14 cellular contexts compared by ENCODE assay signal in genomic region chr20:17992847-17993508, GRCh38. TPM values are rescaled to one million over a fixed set of nuclear protein-coding genes. Genes with fewer than 3 reads are reported as not detected.
DNase-seq lines count a peak whose midpoint lies in the region; ATAC-seq, FAIRE-seq and TF ChIP-seq lines count a peak whose summit lies in the region.
"Had no signal": no experiment of that assay in that cellular context is flagged by ENCODE, and none has a peak within 500 bp of the region (broad histone marks: within the 10 kb centered on the region; RNA-seq: fewer than 3 reads in every experiment).

No MANE protein-coding gene starts in this region.

- H3K4me3 ChIP-seq in GM12878: no peak overlapping the region
- H3K4me3 ChIP-seq: ovary, thoracic aorta had no signal

- peak; percentile 18 to 38 for ATAC-seq in activated naive CD4-positive, alpha-beta T cell treated with anti-CD3 and anti-CD28 coated beads, Interleukin-2, amount 50 U/mL, for 72 hours
- ATAC-seq in GM12878: no peak
- no peak for ATAC-seq in stimulated activated memory B cell treated with anti-CD40 and anti-IgM and Interleukin-4, amounts not matched to agents 10 μg/mL and 1 μg/mL and 100 μg/mL, for 72 hours
- ATAC-seq in GM18505 (IDR thresholded peaks at IDR 0.05; ENCODE audit: unreplicated experiment): no peak
- ATAC-seq in GM21786 (IDR thresholded peaks at IDR 0.05; ENCODE audit: unreplicated experiment): no peak
- ATAC-seq: left ventricle myocardium superior, WTC11 had no signal

- H3K79me2 ChIP-seq in GM12878 (ENCODE audit: control insufficient read depth, insufficient read depth, low read length): no peaks in the 10 kb centered on the region

- H3K36me3 Mint-ChIP-seq in activated naive CD4-positive, alpha-beta T cell treated with anti-CD3 and anti-CD28 coated beads, Interleukin-2, amount 50 U/mL, for 72 hours: peaks cover under 1 to 18% of the 10 kb centered on the region in 2 donors
- peaks cover 24% of the 10 kb centered on the region for H3K36me3 Mint-ChIP-seq in stimulated activated memory B cell treated with anti-CD40 and anti-IgM and Interleukin-4, amounts not matched to agents 10 μg/mL and 1 μg/mL and 100 μg/mL, for 72 hours

- SMC1A ChIA-PET in GM12878 (lab: Charles Lee; ENCODE audit: uncharacterized antibody, unreplicated experiment): interaction anchor here (1.1 to 2.9 kb wide), 11 partner anchors 9 to 488 kb away, joined by 3 to 12 read pairs (median 4); no protein-coding TSS in a partner anchor

- peaks cover 26% of the 10 kb centered on the region for H3K4me1 Mint-ChIP-seq in stimulated activated memory B cell treated with anti-CD40 and anti-IgM and Interleukin-4, amounts not matched to agents 10 μg/mL and 1 μg/mL and 100 μg/mL, for 72 hours

- H3K9ac ChIP-seq in GM12878 (ENCODE audit: control insufficient read depth, insufficient read depth, low read length): no peak overlapping the region

- BruUV-seq in GM12878 (replicated peaks; lab: Mats Ljungman, UMichigan): no TSS peak

- H3K4me3 Mint-ChIP-seq in stimulated activated memory B cell treated with anti-CD40 and anti-IgM and Interleukin-4, amounts not matched to agents 10 μg/mL and 1 μg/mL and 100 μg/mL, for 72 hours: no peak overlapping the region
- H3K4me3 Mint-ChIP-seq: activated naive CD8-positive, alpha-beta T cell; WTC11 had no signal

- no peaks in the 10 kb centered on the region for H3K27me3 ChIP-seq in GM12878 (replicated peaks in 1 of 2; ENCODE audit: control insufficient read depth in 2 of 2, insufficient read depth in 2 of 2, low read length in 1 of 2)
- H3K27me3 ChIP-seq: ovary had no signal

- H3K27ac ChIP-seq in GM12878 (ENCODE audit: control insufficient read depth, insufficient read depth): peak overlapping the region; percentile 41
- H3K27ac ChIP-seq: ovary, thoracic aorta had no signal

- peak overlapping the region; percentile 60 for H3K4me2 ChIP-seq in GM12878 (ENCODE audit: control insufficient read depth, insufficient read depth)

- H3K36me3 ChIP-seq in GM12878 (ENCODE audit: control insufficient read depth in 2 of 2, insufficient read depth in 2 of 2, low read length in 1 of 2): peaks cover 2 to 7% of the 10 kb centered on the region in 2 experiments; a peak in 3 of 4 replicates
- H3K36me3 ChIP-seq: ovary had no signal

- no peaks in the 10 kb centered on the region for H3K9me3 ChIP-seq in GM12878 (replicated peaks; ENCODE audit: control insufficient read depth, insufficient read depth, low read length)
- H3K9me3 ChIP-seq: ovary, thoracic aorta had no signal

- POLR2A ChIA-PET in GM12878 (lab: Charles Lee): interaction anchor here (0.6 to 1.0 kb wide), 3 partner anchors 11 to 344 kb away, joined by 3 to 4 read pairs (median 3); no protein-coding TSS in a partner anchor

- peak overlapping the region; percentile 24 to 77 for H3K27ac Mint-ChIP-seq in activated naive CD4-positive, alpha-beta T cell treated with anti-CD3 and anti-CD28 coated beads, Interleukin-2, amount 50 U/mL, for 72 hours
- peak overlapping the region; percentile 82 for H3K27ac Mint-ChIP-seq in stimulated activated memory B cell treated with anti-CD40 and anti-IgM and Interleukin-4, amounts not matched to agents 10 μg/mL and 1 μg/mL and 100 μg/mL, for 72 hours
- H3K27ac Mint-ChIP-seq: activated naive CD8-positive, alpha-beta T cell had no signal

- H3K4me1 ChIP-seq in GM12878 (ENCODE audit: control insufficient read depth, insufficient read depth, low read length): peaks cover 21% of the 10 kb centered on the region

- intact Hi-C loops in GM12878 (cut with micrococcal nuclease; ENCODE audit: unreplicated experiment): loop anchor here (2.0 to 5.0 kb wide), 3 partner anchors 24 to 310 kb away; partner anchors contain the start of genes MGME1, RRBP1 and SNX5

- no peak for TF ChIP-seq EP300 in GM12878 (IDR thresholded peaks at IDR 0.05; ENCODE audit: borderline replicate concordance in 1 of 2, control insufficient read depth in 1 of 2, low read depth in 2 of 2, low read length in 2 of 2)

- no peak overlapping the region for H2AFZ ChIP-seq in GM12878 (ENCODE audit: control insufficient read depth, low read depth, low read length)

- RAD21 ChIA-PET in GM12878 (lab: Charles Lee; ENCODE audit: unreplicated experiment): interaction anchor here (0.7 to 2.0 kb wide), 7 partner anchors 11 to 487 kb away, joined by 3 to 9 read pairs (median 5); partner anchors contain the start of gene SNX5

- DNase-seq in activated naive CD4-positive, alpha-beta T cell treated with anti-CD3 and anti-CD28 coated beads, Interleukin-2, amount 50 U/mL, for 72 hours (ENCODE audit: low spot score in 2 of 2): no peak
- no peak for DNase-seq in activated naive CD4-positive, alpha-beta T cell (lab: John Stamatoyannopoulos, UW)
- peak; percentile 94 for DNase-seq in NCI-H69 (lab: John Stamatoyannopoulos, UW)
- no peak for DNase-seq in GM12878 (ENCODE audit: low read depth, low spot score)
- no peak for DNase-seq in stimulated activated naive CD4-positive, alpha-beta T cell treated with Interleukin-2 at 50 U/mL for 16 hours (lab: John Stamatoyannopoulos, UW)
- DNase-seq: left ventricle myocardium superior, NCI-H2227 treated with DMSO at 0.1 percent for 48 hours, ovary had no signal

- CTCF ChIA-PET in GM12878 (lab: Yijun Ruan, JAX): interaction anchor here (1.0 to 7.3 kb wide), 8 partner anchors 9 to 487 kb away, joined by 3 to 45 read pairs (median 11); no protein-coding TSS in a partner anchor

- no peaks in the 10 kb centered on the region for H3K27me3 Mint-ChIP-seq in stimulated activated memory B cell treated with anti-CD40 and anti-IgM and Interleukin-4, amounts not matched to agents 10 μg/mL and 1 μg/mL and 100 μg/mL, for 72 hours

- H4K20me1 ChIP-seq in GM12878 (ENCODE audit: control insufficient read depth, insufficient read depth): no peaks in the 10 kb centered on the region

- TF ChIP-seq RAD21 in GM12878 (IDR thresholded peaks at IDR 0.05; ENCODE audit: insufficient read depth, low read depth, low read length): no peak

- in situ Hi-C loops in GM12878 (cut with MboI): no loop called here

- TF ChIP-seq POLR2A in GM12878 (IDR thresholded peaks at IDR 0.05; ENCODE audit: low read depth, low read length) (no peak), GM18505 (IDR thresholded peaks at IDR 0.05; ENCODE audit: borderline replicate concordance, extremely low read depth, insufficient read depth, insufficient read length) (no peak)

- FAIRE-seq in GM12878 (lab: Jason Lieb, UNC): no peak

- no peak for TF ChIP-seq CTCF in GM12878 (IDR thresholded peaks at IDR 0.05 in 2 of 3, conservative IDR thresholded peaks at IDR 0.05 in 1 of 3; ENCODE audit: control insufficient read depth in 2 of 3, extremely low read depth in 1 of 3, insufficient read depth in 1 of 3, low read depth in 3 of 3, low read length in 3 of 3)

- no peaks in the 10 kb centered on the region for H3K9me3 Mint-ChIP-seq in activated naive CD4-positive, alpha-beta T cell treated with anti-CD3 and anti-CD28 coated beads, Interleukin-2, amount 50 U/mL, for 72 hours
- no peaks in the 10 kb centered on the region for H3K9me3 Mint-ChIP-seq in stimulated activated memory B cell treated with anti-CD40 and anti-IgM and Interleukin-4, amounts not matched to agents 10 μg/mL and 1 μg/mL and 100 μg/mL, for 72 hours
- H3K9me3 Mint-ChIP-seq: WTC11 had no signal

- WGBS in GM12878 (ENCODE audit: insufficient coverage, insufficient replicate concordance, low lambda C conversion rate, missing lambda C conversion rate): 34% methylated on average over 5 of the region's 5 CpGs

RNA-seq across cellular contexts. Expression of gene MGME1, which starts 24.2 kb away (rescaled TPM):
- 10 to 100 TPM; 31.9 to 33.9 TPM for total RNA-seq in activated naive CD4-positive, alpha-beta T cell treated with anti-CD3 and anti-CD28 coated beads, Interleukin-2, amount 50 U/mL, for 72 hours
- total RNA-seq in GM12878 (2013; cell fraction: nucleolus; rRNA removed): 31.0 and 35.6 TPM in 2 replicates
- 15.7 and 18.0 TPM in 2 replicates for total RNA-seq in GM12878 (2014; rRNA removed)
- 33.6 and 33.7 TPM in 2 replicates for total RNA-seq in GM12878 (2014; rRNA removed; fragmentation: Illumina TruSeq; extraction: Trizol)
- total RNA-seq in GM12878 (2021): 26.8 and 27.6 TPM in 2 replicates
- 24.8 TPM for polyA plus RNA-seq in GM12878 (2011; ENCODE audit: low read depth)
- polyA plus RNA-seq in GM12878 (2011; rRNA removed): 35.2 and 46.4 TPM in 2 replicates
- polyA plus RNA-seq in GM12878 (2011; cell fraction: cytosol; rRNA removed): 16.6 and 18.2 TPM in 2 replicates
- 15.8 and 17.2 TPM in 2 replicates for polyA plus RNA-seq in GM12878 (2011; cell fraction: nucleus; rRNA removed)
- 23.4 and 24.9 TPM in 2 replicates for polyA plus RNA-seq in GM12878 (2012)
- polyA plus RNA-seq in GM12878 (2014; fragmentation: Illumina TruSeq; extraction: Trizol): 44.8 and 48.9 TPM in 2 replicates
- 10 to 100 TPM; 13.4 to 14.1 TPM for polyA plus RNA-seq in GM12878 (2014; fragmentation: Nextera tagmentation; extraction: Ambion mirVana)
- polyA plus RNA-seq in GM12878 (2014; rRNA removed): 21.2 and 24.7 TPM in 2 replicates
- polyA plus RNA-seq in GM12878 (2016; fragmentation: Nextera tagmentation; extraction: Ambion mirVana): 10 to 100 TPM; 37.9 to 40.8 TPM
- 23.3 and 27.0 TPM in 2 replicates for polyA minus RNA-seq in GM12878 (2011; rRNA and poly(A)+ RNA removed)
- 14.6 and 16.2 TPM in 2 replicates for polyA minus RNA-seq in GM12878 (2011; cell fraction: cytosol; rRNA and poly(A)+ RNA removed)
- polyA minus RNA-seq in GM12878 (2011; cell fraction: nucleus; rRNA and poly(A)+ RNA removed): 18.8 and 21.9 TPM in 2 replicates

RNA-seq across cellular contexts. Expression of gene SNX5, which starts 24.4 kb away (rescaled TPM):
- total RNA-seq in activated naive CD4-positive, alpha-beta T cell treated with anti-CD3 and anti-CD28 coated beads, Interleukin-2, amount 50 U/mL, for 72 hours: 100 to 1,000 TPM; 182 to 188 TPM
- 632 and 668 TPM in 2 replicates for total RNA-seq in GM12878 (2013; cell fraction: nucleolus; rRNA removed)
- total RNA-seq in GM12878 (2014; rRNA removed) (254 and 275 TPM in 2 replicates), GM12878 (2014; rRNA removed; fragmentation: Illumina TruSeq; extraction: Trizol) (303 and 316 TPM in 2 replicates), GM12878 (2021) (216 and 236 TPM in 2 replicates)
- 155 TPM for polyA plus RNA-seq in GM12878 (2011; ENCODE audit: low read depth)
- polyA plus RNA-seq in GM12878 (2011; rRNA removed) (288 and 497 TPM in 2 replicates), GM12878 (2014; fragmentation: Illumina TruSeq; extraction: Trizol) (301 and 362 TPM in 2 replicates), GM12878 (2014; fragmentation: Nextera tagmentation; extraction: Ambion mirVana) (100 to 1,000 TPM in 1 of 2 experiments, 10 to 100 TPM in 1; 92.9 to 152 TPM), GM12878 (2014; rRNA removed) (242 and 292 TPM in 2 replicates), GM12878 (2016; fragmentation: Nextera tagmentation; extraction: Ambion mirVana) (100 to 1,000 TPM; 154 to 178 TPM)
- polyA plus RNA-seq in GM12878 (2011; cell fraction: cytosol; rRNA removed): 153 and 185 TPM in 2 replicates
- 284 and 322 TPM in 2 replicates for polyA plus RNA-seq in GM12878 (2011; cell fraction: nucleus; rRNA removed)
- polyA plus RNA-seq in GM12878 (2012): 206 and 209 TPM in 2 replicates
- 166 and 193 TPM in 2 replicates for polyA minus RNA-seq in GM12878 (2011; rRNA and poly(A)+ RNA removed)
- polyA minus RNA-seq in GM12878 (2011; cell fraction: cytosol; rRNA and poly(A)+ RNA removed): 77.5 and 93.6 TPM in 2 replicates
- 192 and 319 TPM in 2 replicates for polyA minus RNA-seq in GM12878 (2011; cell fraction: nucleus; rRNA and poly(A)+ RNA removed)

Comparison
In these comparisons a context has a peak if more than half of its experiments do, and no peak if none do; other contexts are left out.
1. ATAC-seq: peak in activated naive CD4-positive, alpha-beta T cell treated with anti-CD3 and anti-CD28 coated beads, Interleukin-2, amount 50 U/mL, for 72 hours (2 of 2); none in GM12878 (single experiment), stimulated activated memory B cell treated with anti-CD40 and anti-IgM and Interleukin-4, amounts not matched to agents 10 μg/mL and 1 μg/mL and 100 μg/mL, for 72 hours (single experiment), GM18505 (single experiment) and GM21786 (single experiment).